Comparison of ENCODE assay signal across 9 cellular contexts in genomic region chr3:14598143-14598569, GRCh38. TPM values are rescaled to one million over a fixed set of nuclear protein-coding genes. Genes with fewer than 3 reads are reported as not detected.
DNase-seq lines count a peak whose midpoint lies in the region; ATAC-seq and TF ChIP-seq lines count a peak whose summit lies in the region.
"Had no signal": no experiment of that assay in that cellular context is flagged by ENCODE, and none has a peak within 500 bp of the region (broad histone marks: within the 10 kb centered on the region; RNA-seq: fewer than 3 reads in every experiment).

No MANE protein-coding gene starts in this region.

- H3K79me2 ChIP-seq in GM23338 (replicated peaks; ENCODE audit: insufficient read depth): 0 out of 2 replicates have a peak, but pooled peaks cover 3% of the 10 kb centered on the region

- H3K9me3 ChIP-seq in SJCRH30 (replicated peaks) (no peaks in the 10 kb centered on the region), adipocyte (ENCODE audit: control insufficient read depth, low read length) (no peaks in the 10 kb centered on the region)

- H3K4me1 ChIP-seq in GM23338 (ENCODE audit: insufficient read depth) (peaks cover 9% of the 10 kb centered on the region; the same call in 1 of the 2 replicates), SJCRH30 (no peaks in the 10 kb centered on the region), adipocyte (ENCODE audit: control insufficient read depth, insufficient read depth, low read length) (no peaks in the 10 kb centered on the region)

- H3K27me3 Mint-ChIP-seq in GM23338 (ENCODE audit: insufficient read depth, low read depth, poor library complexity): peaks cover 11% of the 10 kb centered on the region

- H3K27me3 ChIP-seq in GM23338 (ENCODE audit: insufficient read depth) (peaks cover 13% of the 10 kb centered on the region), SJCRH30 (no peaks in the 10 kb centered on the region; the same call in 1 of the 2 replicates), adipocyte (replicated peaks; ENCODE audit: control insufficient read depth, insufficient read depth, low read length) (peaks cover 69% of the 10 kb centered on the region)

- H3K27ac ChIP-seq in GM23338 (ENCODE audit: low read depth) (no peak overlapping the region), SJCRH30 (no peak overlapping the region)

- H3K4me1 Mint-ChIP-seq in GM23338: peaks cover 16% of the 10 kb centered on the region

- H3F3A ChIP-seq in GM23338 (replicated peaks; ENCODE audit: low read depth): no peaks in the 10 kb centered on the region

- H2AFZ ChIP-seq in GM23338: no peak overlapping the region

- no peaks in the 10 kb centered on the region for H3K36me3 ChIP-seq in GM23338 (ENCODE audit: insufficient read depth)
- no peaks in the 10 kb centered on the region for H3K36me3 ChIP-seq in SJCRH30
- H3K36me3 ChIP-seq in adipocyte (ENCODE audit: control insufficient read depth, insufficient read depth, low read length, severe bottlenecking): no peaks in the 10 kb centered on the region

- H3K9me3 Mint-ChIP-seq in GM23338: no peaks in the 10 kb centered on the region

- H3K36me3 Mint-ChIP-seq in GM23338 (ENCODE audit: low read depth): no peaks in the 10 kb centered on the region

- H3K9ac ChIP-seq in adipocyte (ENCODE audit: low read length): no peak overlapping the region

- no peak overlapping the region for H3K4me2 ChIP-seq in GM23338

- no peak overlapping the region for H3K4me3 ChIP-seq in GM23338
- no peak overlapping the region for H3K4me3 ChIP-seq in SJCRH30
- no peak overlapping the region for H3K4me3 ChIP-seq in adipocyte (ENCODE audit: low read length)

- peak; percentile 78 for DNase-seq in GM23338 (ENCODE audit: low spot score)
- DNase-seq in SJCRH30: peak; percentile 43 to 57
- DNase-seq in adipocyte (ENCODE audit: low read depth): peak; percentile 52
- DNase-seq in lung microvascular endothelial cell (ENCODE audit: low read depth in 2 of 2): peak; percentile 58 to 61
- no peak for DNase-seq in amniotic stem cell (lab: John Stamatoyannopoulos, UW)

- no peak for TF ChIP-seq CTCF in GM23338 (conservative IDR thresholded peaks at IDR 0.05; ENCODE audit: low read depth in 2 of 2)

- ATAC-seq in GM23338 (peak; percentile 2; the same call in 2 of the 3 replicates), HG02938 (IDR thresholded peaks at IDR 0.05; ENCODE audit: unreplicated experiment) (no peak), HG03354 (IDR thresholded peaks at IDR 0.05; ENCODE audit: poor library complexity, severe bottlenecking, unreplicated experiment) (no peak), GM21515 (IDR thresholded peaks at IDR 0.05; ENCODE audit: unreplicated experiment) (no peak)

- H3K9me2 ChIP-seq in GM23338 (ENCODE audit: insufficient read depth): no peaks in the 10 kb centered on the region

- no peak overlapping the region for H3K27ac Mint-ChIP-seq in GM23338

- peaks cover 7% of the 10 kb centered on the region; the same call in 1 of the 2 replicates for H4K20me1 ChIP-seq in GM23338 (replicated peaks; ENCODE audit: insufficient read depth)

- H3K4me3 Mint-ChIP-seq in GM23338: no peak overlapping the region

TF ChIP-seq in GM23338, 12 proteins besides CTCF, POLR2A, EP300 and RAD21:
- TF ChIP-seq REST (IDR thresholded peaks at IDR 0.05; ENCODE audit: unreplicated experiment) (peak; percentile 91), ZNF462 (CRISPR knock-in tag; IDR thresholded peaks at IDR 0.05) (no peak)
TF ChIP-seq in GM23338: peak in this region for 1.

RNA-seq across cellular contexts. Expression of gene CCDC174, which starts 53.4 kb away (rescaled TPM):
- total RNA-seq in GM23338 (2014; rRNA removed; shearing (Covaris generic)): 9.2 and 11.2 TPM in 2 replicates
- 46.3 and 48.6 TPM in 2 replicates for polyA plus RNA-seq in GM23338 (2016; fragmentation: Nextera tagmentation; extraction: Ambion mirVana)
- total RNA-seq in SJCRH30 (2014; rRNA removed; shearing (Covaris generic)): 11.4 and 16.6 TPM in 2 replicates
- total RNA-seq in lung microvascular endothelial cell: 3.7 and 5.4 TPM in 2 replicates

RNA-seq across cellular contexts. Expression of gene GRIP2, which starts 58.0 kb away (rescaled TPM):
- 4.5 and 5.8 TPM in 2 replicates for total RNA-seq in GM23338 (2014; rRNA removed; shearing (Covaris generic))
- 3.6 and 3.9 TPM in 2 replicates for polyA plus RNA-seq in GM23338 (2016; fragmentation: Nextera tagmentation; extraction: Ambion mirVana)
- total RNA-seq in SJCRH30 (2014; rRNA removed; shearing (Covaris generic)): 0.57 and 0.96 TPM in 2 replicates
- not detected in 2 replicates for total RNA-seq in lung microvascular endothelial cell
- total RNA-seq: HT1080 had no signal
